7 cellular contexts compared by ENCODE assay signal in genomic region chr9:108397286-108397685, GRCh38.
"Had no signal": no experiment of that assay in that cellular context is flagged by ENCODE, and none has a peak within 500 bp of the region (broad histone marks: within the 10 kb centered on the region; RNA-seq: fewer than 3 reads in every experiment).

No MANE protein-coding gene starts in this region.

- H3K4me3 ChIP-seq: GM23248, K562 had no signal

- FAIRE-seq: HTR-8/SVneo, K562 had no signal

- ATAC-seq: K562 had no signal

- H3K27ac ChIP-seq: GM23248 had no signal

- DNase-seq: GM23248, GOT3, H9, HCEC 1CT, IMR-90 had no signal

- H2AFZ ChIP-seq: GM23248 had no signal

- H3K9ac ChIP-seq: GM23248 had no signal
